Comparison of ENCODE assay signal across 1 cellular context in the genomic region with DNA sequence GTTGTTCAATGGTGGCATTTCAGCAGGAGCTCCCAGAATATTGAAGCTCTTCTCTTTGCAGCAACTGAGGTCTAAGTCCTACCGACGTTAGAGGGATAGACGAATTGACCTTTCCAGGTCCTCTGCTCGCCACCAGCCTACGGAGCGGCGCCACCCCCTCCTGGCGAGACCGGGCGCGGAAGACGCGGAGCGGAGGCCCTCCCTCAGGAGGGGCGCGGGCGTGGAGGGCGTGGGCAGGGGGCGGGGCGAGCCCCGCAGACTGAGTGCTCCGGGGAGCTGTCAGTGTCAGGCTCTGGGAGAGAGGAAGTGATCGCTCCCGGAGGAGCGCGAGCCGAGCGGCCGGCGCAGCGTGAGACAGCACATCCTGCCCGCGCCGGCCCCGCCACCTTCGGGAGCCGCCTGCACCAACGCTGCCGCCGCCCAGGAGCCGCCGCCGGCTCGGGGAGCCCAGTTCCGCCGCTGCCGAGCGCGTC.
TF ChIP-seq lines count a peak whose summit lies in the region.

Gene DYNC1I1 (plus strand): TSS at position 257 of the 473 bp plus-strand sequence. CDS start 32,176 bp downstream, outside the sequence.

TF ChIP-seq in K562, 482 proteins besides CTCF, POLR2A, EP300 and RAD21 (continued from another document and continues in another):
- TF ChIP-seq ID3 (CRISPR knock-in tag; IDR thresholded peaks at IDR 0.05) (no peak), ID3 (tag; IDR thresholded peaks at IDR 0.05) (peak; percentile 98), MTA3 (IDR thresholded peaks at IDR 0.05; ENCODE audit: borderline replicate concordance) (0 out of 2 replicates have a peak, but pooled peaks have one; percentile 29), GABPA (tag; conservative IDR thresholded peaks at IDR 0.05; ENCODE audit: low read depth) (peak; percentile 82), CTBP1 (IDR thresholded peaks at IDR 0.05; ENCODE audit: borderline replicate concordance) (peak; percentile 70; the same call in 1 of the 2 replicates), NRF1 (conservative IDR thresholded peaks at IDR 0.05 in 1 of 2, IDR thresholded peaks at IDR 0.05 in 1 of 2) (peak; percentile 81 to 83), MEF2D (tag; conservative IDR thresholded peaks at IDR 0.05; ENCODE audit: low read depth) (no peak), NR2C2 (CRISPR knock-in tag; IDR thresholded peaks at IDR 0.05) (peak; percentile 92), NR2C2 (tag; IDR thresholded peaks at IDR 0.05) (peak; percentile 90), ASH1L (IDR thresholded peaks at IDR 0.05; ENCODE audit: borderline replicate concordance, low read depth, partially characterized antibody) (no peak), ZNF263 (CRISPR knock-in tag; IDR thresholded peaks at IDR 0.05; ENCODE audit: borderline replicate concordance) (peak; percentile 67; the same call in 1 of the 2 replicates), MLLT1 (IDR thresholded peaks at IDR 0.05) (no peak), EGR1 (conservative IDR thresholded peaks at IDR 0.05) (peak; percentile 89), MEIS2 (IDR thresholded peaks at IDR 0.05; ENCODE audit: partially characterized antibody) (peak; percentile 63), RBFOX2 (IDR thresholded peaks at IDR 0.05; ENCODE audit: low read depth, low read length) (peak; percentile 39; the same call in 1 of the 2 replicates), ZNF75A (CRISPR knock-in tag; IDR thresholded peaks at IDR 0.05) (no peak), SPI1 (IDR thresholded peaks at IDR 0.05; ENCODE audit: borderline replicate concordance, low read depth, low read length) (peak; percentile 89), ATF1 (CRISPR knock-in tag; IDR thresholded peaks at IDR 0.05) (no peak), ATF1 (tag; IDR thresholded peaks at IDR 0.05) (peak; percentile 32; the same call in 1 of the 2 replicates), ZNF696 (CRISPR knock-in tag; conservative IDR thresholded peaks at IDR 0.05) (no peak), DDX20 (tag; IDR thresholded peaks at IDR 0.05; ENCODE audit: low read depth) (no peak), BDP1 (IDR thresholded peaks at IDR 0.05; ENCODE audit: insufficient read depth, insufficient read length) (no peak), CBX3 (IDR thresholded peaks at IDR 0.05; ENCODE audit: borderline replicate concordance in 1 of 2, low read length in 2 of 2) (0 out of 3 replicates have a peak, but pooled peaks of 1 of the 2 experiments have one; percentile 5), NR2C1 (IDR thresholded peaks at IDR 0.05) (peak; percentile 92), NR2C1 (tag; IDR thresholded peaks at IDR 0.05) (peak; percentile 88), MAZ (CRISPR knock-in tag; conservative IDR thresholded peaks at IDR 0.05 in 1 of 2, IDR thresholded peaks at IDR 0.05 in 1 of 2) (peak; percentile 75 to 76), CREB1 (IDR thresholded peaks at IDR 0.05) (0 out of 2 replicates have a peak, but pooled peaks have one; percentile 14), CREB1 (CRISPR knock-in tag; IDR thresholded peaks at IDR 0.05) (no peak), ZNF347 (CRISPR knock-in tag; IDR thresholded peaks at IDR 0.05; ENCODE audit: low read depth) (no peak), KAT8 (IDR thresholded peaks at IDR 0.05; ENCODE audit: low read depth) (no peak), RAD51 (IDR thresholded peaks at IDR 0.05; ENCODE audit: borderline replicate concordance, low read depth) (no peak)
- TF ChIP-seq, protein P1, sequence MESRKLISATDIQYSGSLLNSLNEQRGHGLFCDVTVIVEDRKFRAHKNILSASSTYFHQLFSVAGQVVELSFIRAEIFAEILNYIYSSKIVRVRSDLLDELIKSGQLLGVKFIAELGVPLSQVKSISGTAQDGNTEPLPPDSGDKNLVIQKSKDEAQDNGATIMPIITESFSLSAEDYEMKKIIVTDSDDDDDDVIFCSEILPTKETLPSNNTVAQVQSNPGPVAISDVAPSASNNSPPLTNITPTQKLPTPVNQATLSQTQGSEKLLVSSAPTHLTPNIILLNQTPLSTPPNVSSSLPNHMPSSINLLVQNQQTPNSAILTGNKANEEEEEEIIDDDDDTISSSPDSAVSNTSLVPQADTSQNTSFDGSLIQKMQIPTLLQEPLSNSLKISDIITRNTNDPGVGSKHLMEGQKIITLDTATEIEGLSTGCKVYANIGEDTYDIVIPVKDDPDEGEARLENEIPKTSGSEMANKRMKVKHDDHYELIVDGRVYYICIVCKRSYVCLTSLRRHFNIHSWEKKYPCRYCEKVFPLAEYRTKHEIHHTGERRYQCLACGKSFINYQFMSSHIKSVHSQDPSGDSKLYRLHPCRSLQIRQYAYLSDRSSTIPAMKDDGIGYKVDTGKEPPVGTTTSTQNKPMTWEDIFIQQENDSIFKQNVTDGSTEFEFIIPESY (CRISPR knock-in tag; IDR thresholded peaks at IDR 0.05) = no peak
- TF ChIP-seq, protein P2, sequence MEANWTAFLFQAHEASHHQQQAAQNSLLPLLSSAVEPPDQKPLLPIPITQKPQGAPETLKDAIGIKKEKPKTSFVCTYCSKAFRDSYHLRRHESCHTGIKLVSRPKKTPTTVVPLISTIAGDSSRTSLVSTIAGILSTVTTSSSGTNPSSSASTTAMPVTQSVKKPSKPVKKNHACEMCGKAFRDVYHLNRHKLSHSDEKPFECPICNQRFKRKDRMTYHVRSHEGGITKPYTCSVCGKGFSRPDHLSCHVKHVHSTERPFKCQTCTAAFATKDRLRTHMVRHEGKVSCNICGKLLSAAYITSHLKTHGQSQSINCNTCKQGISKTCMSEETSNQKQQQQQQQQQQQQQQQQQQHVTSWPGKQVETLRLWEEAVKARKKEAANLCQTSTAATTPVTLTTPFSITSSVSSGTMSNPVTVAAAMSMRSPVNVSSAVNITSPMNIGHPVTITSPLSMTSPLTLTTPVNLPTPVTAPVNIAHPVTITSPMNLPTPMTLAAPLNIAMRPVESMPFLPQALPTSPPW (CRISPR knock-in tag; IDR thresholded peaks at IDR 0.05) = peak; percentile 61; the same call in 1 of the 2 replicates
- TF ChIP-seq, protein P3, sequence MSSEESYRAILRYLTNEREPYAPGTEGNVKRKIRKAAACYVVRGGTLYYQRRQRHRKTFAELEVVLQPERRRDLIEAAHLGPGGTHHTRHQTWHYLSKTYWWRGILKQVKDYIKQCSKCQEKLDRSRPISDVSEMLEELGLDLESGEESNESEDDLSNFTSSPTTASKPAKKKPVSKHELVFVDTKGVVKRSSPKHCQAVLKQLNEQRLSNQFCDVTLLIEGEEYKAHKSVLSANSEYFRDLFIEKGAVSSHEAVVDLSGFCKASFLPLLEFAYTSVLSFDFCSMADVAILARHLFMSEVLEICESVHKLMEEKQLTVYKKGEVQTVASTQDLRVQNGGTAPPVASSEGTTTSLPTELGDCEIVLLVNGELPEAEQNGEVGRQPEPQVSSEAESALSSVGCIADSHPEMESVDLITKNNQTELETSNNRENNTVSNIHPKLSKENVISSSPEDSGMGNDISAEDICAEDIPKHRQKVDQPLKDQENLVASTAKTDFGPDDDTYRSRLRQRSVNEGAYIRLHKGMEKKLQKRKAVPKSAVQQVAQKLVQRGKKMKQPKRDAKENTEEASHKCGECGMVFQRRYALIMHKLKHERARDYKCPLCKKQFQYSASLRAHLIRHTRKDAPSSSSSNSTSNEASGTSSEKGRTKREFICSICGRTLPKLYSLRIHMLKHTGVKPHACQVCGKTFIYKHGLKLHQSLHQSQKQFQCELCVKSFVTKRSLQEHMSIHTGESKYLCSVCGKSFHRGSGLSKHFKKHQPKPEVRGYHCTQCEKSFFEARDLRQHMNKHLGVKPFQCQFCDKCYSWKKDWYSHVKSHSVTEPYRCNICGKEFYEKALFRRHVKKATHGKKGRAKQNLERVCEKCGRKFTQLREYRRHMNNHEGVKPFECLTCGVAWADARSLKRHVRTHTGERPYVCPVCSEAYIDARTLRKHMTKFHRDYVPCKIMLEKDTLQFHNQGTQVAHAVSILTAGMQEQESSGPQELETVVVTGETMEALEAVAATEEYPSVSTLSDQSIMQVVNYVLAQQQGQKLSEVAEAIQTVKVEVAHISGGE (CRISPR knock-in tag; IDR thresholded peaks at IDR 0.05) = peak in 1 of 3 experiments; percentile 82; a peak in 3 of 6 replicates
- TF ChIP-seq, protein P4, sequence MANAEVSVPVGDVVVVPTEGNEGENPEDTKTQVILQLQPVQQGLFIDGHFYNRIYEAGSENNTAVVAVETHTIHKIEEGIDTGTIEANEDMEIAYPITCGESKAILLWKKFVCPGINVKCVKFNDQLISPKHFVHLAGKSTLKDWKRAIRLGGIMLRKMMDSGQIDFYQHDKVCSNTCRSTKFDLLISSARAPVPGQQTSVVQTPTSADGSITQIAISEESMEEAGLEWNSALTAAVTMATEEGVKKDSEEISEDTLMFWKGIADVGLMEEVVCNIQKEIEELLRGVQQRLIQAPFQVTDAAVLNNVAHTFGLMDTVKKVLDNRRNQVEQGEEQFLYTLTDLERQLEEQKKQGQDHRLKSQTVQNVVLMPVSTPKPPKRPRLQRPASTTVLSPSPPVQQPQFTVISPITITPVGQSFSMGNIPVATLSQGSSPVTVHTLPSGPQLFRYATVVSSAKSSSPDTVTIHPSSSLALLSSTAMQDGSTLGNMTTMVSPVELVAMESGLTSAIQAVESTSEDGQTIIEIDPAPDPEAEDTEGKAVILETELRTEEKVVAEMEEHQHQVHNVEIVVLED (CRISPR knock-in tag; IDR thresholded peaks at IDR 0.05) = peak; percentile 33; the same call in 1 of the 2 replicates
- TF ChIP-seq, protein P5, sequence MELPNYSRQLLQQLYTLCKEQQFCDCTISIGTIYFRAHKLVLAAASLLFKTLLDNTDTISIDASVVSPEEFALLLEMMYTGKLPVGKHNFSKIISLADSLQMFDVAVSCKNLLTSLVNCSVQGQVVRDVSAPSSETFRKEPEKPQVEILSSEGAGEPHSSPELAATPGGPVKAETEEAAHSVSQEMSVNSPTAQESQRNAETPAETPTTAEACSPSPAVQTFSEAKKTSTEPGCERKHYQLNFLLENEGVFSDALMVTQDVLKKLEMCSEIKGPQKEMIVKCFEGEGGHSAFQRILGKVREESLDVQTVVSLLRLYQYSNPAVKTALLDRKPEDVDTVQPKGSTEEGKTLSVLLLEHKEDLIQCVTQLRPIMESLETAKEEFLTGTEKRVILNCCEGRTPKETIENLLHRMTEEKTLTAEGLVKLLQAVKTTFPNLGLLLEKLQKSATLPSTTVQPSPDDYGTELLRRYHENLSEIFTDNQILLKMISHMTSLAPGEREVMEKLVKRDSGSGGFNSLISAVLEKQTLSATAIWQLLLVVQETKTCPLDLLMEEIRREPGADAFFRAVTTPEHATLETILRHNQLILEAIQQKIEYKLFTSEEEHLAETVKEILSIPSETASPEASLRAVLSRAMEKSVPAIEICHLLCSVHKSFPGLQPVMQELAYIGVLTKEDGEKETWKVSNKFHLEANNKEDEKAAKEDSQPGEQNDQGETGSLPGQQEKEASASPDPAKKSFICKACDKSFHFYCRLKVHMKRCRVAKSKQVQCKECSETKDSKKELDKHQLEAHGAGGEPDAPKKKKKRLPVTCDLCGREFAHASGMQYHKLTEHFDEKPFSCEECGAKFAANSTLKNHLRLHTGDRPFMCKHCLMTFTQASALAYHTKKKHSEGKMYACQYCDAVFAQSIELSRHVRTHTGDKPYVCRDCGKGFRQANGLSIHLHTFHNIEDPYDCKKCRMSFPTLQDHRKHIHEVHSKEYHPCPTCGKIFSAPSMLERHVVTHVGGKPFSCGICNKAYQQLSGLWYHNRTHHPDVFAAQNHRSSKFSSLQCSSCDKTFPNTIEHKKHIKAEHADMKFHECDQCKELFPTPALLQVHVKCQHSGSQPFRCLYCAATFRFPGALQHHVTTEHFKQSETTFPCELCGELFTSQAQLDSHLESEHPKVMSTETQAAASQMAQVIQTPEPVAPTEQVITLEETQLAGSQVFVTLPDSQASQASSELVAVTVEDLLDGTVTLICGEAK (IDR thresholded peaks at IDR 0.05) = peak; percentile 65
- TF ChIP-seq, protein P5 (CRISPR knock-in tag; IDR thresholded peaks at IDR 0.05) = no peak
- TF ChIP-seq, protein P6, sequence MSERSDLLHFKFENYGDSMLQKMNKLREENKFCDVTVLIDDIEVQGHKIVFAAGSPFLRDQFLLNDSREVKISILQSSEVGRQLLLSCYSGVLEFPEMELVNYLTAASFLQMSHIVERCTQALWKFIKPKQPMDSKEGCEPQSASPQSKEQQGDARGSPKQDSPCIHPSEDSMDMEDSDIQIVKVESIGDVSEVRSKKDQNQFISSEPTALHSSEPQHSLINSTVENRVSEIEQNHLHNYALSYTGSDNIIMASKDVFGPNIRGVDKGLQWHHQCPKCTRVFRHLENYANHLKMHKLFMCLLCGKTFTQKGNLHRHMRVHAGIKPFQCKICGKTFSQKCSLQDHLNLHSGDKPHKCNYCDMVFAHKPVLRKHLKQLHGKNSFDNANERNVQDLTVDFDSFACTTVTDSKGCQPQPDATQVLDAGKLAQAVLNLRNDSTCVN (CRISPR knock-in tag; IDR thresholded peaks at IDR 0.05) = no peak
